ENCODE assay signal across 8 cellular contexts in the genomic region with DNA sequence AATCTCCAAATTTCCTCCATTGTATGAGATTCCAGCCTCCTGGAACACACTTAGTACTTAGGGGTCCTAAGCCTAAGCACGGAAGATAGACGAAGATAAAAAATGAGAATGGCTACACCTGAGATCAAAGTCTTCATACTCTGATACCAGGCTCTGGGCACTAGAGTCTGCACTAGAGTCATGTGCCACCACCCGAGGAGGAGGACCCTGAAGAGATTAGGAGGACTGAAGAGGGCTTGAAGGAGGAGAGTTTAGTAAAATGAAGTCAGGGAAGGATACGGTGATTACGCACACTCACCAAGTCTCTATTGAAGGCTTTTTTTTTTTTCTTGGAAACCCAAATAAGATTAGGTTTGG. TPM values are rescaled to one million over a fixed set of nuclear protein-coding genes. Genes with fewer than 3 reads are reported as not detected.
DNase-seq lines count a peak whose midpoint lies in the region; ATAC-seq, FAIRE-seq and TF ChIP-seq lines count a peak whose summit lies in the region.

No MANE protein-coding gene starts in this region.

- no peak for ATAC-seq in GM18858 (IDR thresholded peaks at IDR 0.05; ENCODE audit: unreplicated experiment)

- no peaks in the 10 kb centered on the region for H3K9me3 ChIP-seq in BLaER1
- no peaks in the 10 kb centered on the region for H3K9me3 ChIP-seq in KOPT-K1 (ENCODE audit: insufficient read depth, low read length, poor library complexity, severe bottlenecking)
- H3K9me3 ChIP-seq in colonic mucosa = no peaks in the 10 kb centered on the region

- H3K4me3 Mint-ChIP-seq in nephron = peak overlapping the region; percentile 90 to 96 (median 90)

- H3K36me3 ChIP-seq in BLaER1 (peaks cover 7% of the 10 kb centered on the region; the same call in 1 of the 2 replicates), KOPT-K1 (ENCODE audit: insufficient read depth, low read length) (no peaks in the 10 kb centered on the region), colonic mucosa (no peaks in the 10 kb centered on the region)

- intact Hi-C loops in colonic mucosa (cut with DNase I) = no loop called here

- H3K9ac ChIP-seq in BLaER1 = peak overlapping the region; percentile 75
- peak overlapping the region; percentile 52 to 72 for H3K9ac ChIP-seq in colonic mucosa (ENCODE audit: low read depth in 2 of 2, low read length in 2 of 2)

- no peak for TF ChIP-seq CTCF in colonic mucosa (IDR thresholded peaks at IDR 0.05)
- no peak for TF ChIP-seq CTCF in nephron (IDR thresholded peaks at IDR 0.05; ENCODE audit: unreplicated experiment in 3 of 3)
- TF ChIP-seq CTCF in D721Med (IDR thresholded peaks at IDR 0.05; ENCODE audit: insufficient read depth, missing control alignments) = no peak

- H3K4me2 ChIP-seq in BLaER1 = peak overlapping the region; percentile 89

- DNase-seq in colonic mucosa (no peak), D721Med (ENCODE audit: insufficient read length, low spot score) (no peak), NCI-H1092 treated with DMSO at 0.1 percent for 48 hours (lab: John Stamatoyannopoulos, UW) (no peak), OCI-M2 (lab: John Stamatoyannopoulos, UW; ENCODE audit: unreplicated experiment) (no peak)

- H3K27me3 ChIP-seq in BLaER1 (no peaks in the 10 kb centered on the region), colonic mucosa (no peaks in the 10 kb centered on the region)

- H3K27ac ChIP-seq in BLaER1 = peak overlapping the region; percentile 81
- H3K27ac ChIP-seq in KOPT-K1 (ENCODE audit: low read depth, low read length, poor library complexity, severe bottlenecking) = peak overlapping the region; percentile 72
- peak overlapping the region; percentile 87 for H3K27ac ChIP-seq in colonic mucosa

- H3K27me3 Mint-ChIP-seq in nephron (ENCODE audit: low read depth) = no peaks in the 10 kb centered on the region

- peaks cover 26% of the 10 kb centered on the region for H3K4me1 Mint-ChIP-seq in nephron

- FAIRE-seq in D721Med (lab: Jason Lieb, UNC) = no peak

- H3K36me3 Mint-ChIP-seq in nephron (ENCODE audit: low read depth) = peaks cover 2% of the 10 kb centered on the region

- H3K4me1 ChIP-seq in BLaER1 (peaks cover 69% of the 10 kb centered on the region), colonic mucosa (no peaks in the 10 kb centered on the region)

- H4K20me1 ChIP-seq in BLaER1 = no peaks in the 10 kb centered on the region

- H3K4me3 ChIP-seq in BLaER1 (peak overlapping the region; percentile 64), colonic mucosa (peak overlapping the region; percentile 37)

- no peaks in the 10 kb centered on the region for H3K9me3 Mint-ChIP-seq in nephron

- H3K27ac Mint-ChIP-seq in nephron = peak overlapping the region; percentile 98 to 100 (median 99)

RNA-seq across cellular contexts. Expression of a gene that starts 0.6 kb away (rescaled TPM):
- total RNA-seq in colonic mucosa = 1 to 10 TPM; 2.9 to 3.9 TPM

RNA-seq across cellular contexts. Expression of a gene that starts 9.6 kb away (rescaled TPM):
- under 1 TPM; 0.48 to 0.96 TPM for total RNA-seq in colonic mucosa

RNA-seq across cellular contexts. Expression of a gene that starts 14.7 kb away (rescaled TPM):
- total RNA-seq in colonic mucosa = 10 to 100 TPM; 10.6 to 13.2 TPM

RNA-seq across cellular contexts. Expression of a gene that starts 21.4 kb away (rescaled TPM):
- 1 to 10 TPM; 5.0 to 7.0 TPM for total RNA-seq in colonic mucosa

RNA-seq across cellular contexts. Expression of a gene that starts 34.9 kb away (rescaled TPM):
- 1 to 10 TPM; 3.6 to 5.7 TPM for total RNA-seq in colonic mucosa
